In genomic region chr4:2754848-2755820, GRCh38 we compare ENCODE assay signal across 8 cellular contexts. TPM values are rescaled to one million over a fixed set of nuclear protein-coding genes. Genes with fewer than 3 reads are reported as not detected.
A peak's percentile ranks its signal among the peaks of the same experiment; 100 is the strongest.
DNase-seq lines count a peak whose midpoint lies in the region; ATAC-seq, FAIRE-seq and TF ChIP-seq lines count a peak whose summit lies in the region.

No MANE protein-coding gene starts in this region.

- H3K9ac ChIP-seq in kidney (ENCODE audit: low read length in 2 of 2), result peak overlapping the region; percentile 3 to 58

- POLR2A ChIA-PET in activated naive CD8-positive, alpha-beta T cell treated with anti-CD3 and anti-CD28 coated beads, Interleukin-2, amount 10 ng/mL, durations not matched to agents 7 days and 5 days (lab: Charles Lee), result interaction anchor here (0.6 to 1.6 kb wide), 8 partner anchors 9 to 282 kb away, joined by 3 to 5 read pairs (median 4); partner anchors contain the start of gene FAM193A

- no peaks in the 10 kb centered on the region for H3K9me3 Mint-ChIP-seq in activated naive CD8-positive, alpha-beta T cell treated with anti-CD3 and anti-CD28 coated beads, Interleukin-2, amount 10 ng/mL, durations not matched to agents 7 days and 5 days

- no peak for TF ChIP-seq CTCF in kidney (IDR thresholded peaks at IDR 0.05; ENCODE audit: borderline replicate concordance, extremely low read depth, insufficient read depth)

- ATAC-seq in activated naive CD8-positive, alpha-beta T cell treated with anti-CD3 and anti-CD28 coated beads, Interleukin-2, amount 10 ng/mL, durations not matched to agents 7 days and 5 days (ENCODE audit: low read depth), result no peak
- no peak for ATAC-seq in GM19035 (IDR thresholded peaks at IDR 0.05; ENCODE audit: unreplicated experiment)

- H3K9me3 ChIP-seq in kidney (ENCODE audit: control insufficient read depth in 1 of 2, low read length in 2 of 2), result no peaks in the 10 kb centered on the region

- peaks cover 16% of the 10 kb centered on the region for H3K4me1 Mint-ChIP-seq in activated naive CD8-positive, alpha-beta T cell treated with anti-CD3 and anti-CD28 coated beads, Interleukin-2, amount 10 ng/mL, durations not matched to agents 7 days and 5 days

- H3K27ac Mint-ChIP-seq in activated naive CD8-positive, alpha-beta T cell treated with anti-CD3 and anti-CD28 coated beads, Interleukin-2, amount 10 ng/mL, durations not matched to agents 7 days and 5 days, result peak overlapping the region; percentile 74

- H3K36me3 ChIP-seq in kidney (ENCODE audit: control insufficient read depth in 1 of 2, insufficient read depth in 2 of 2, low read length in 2 of 2), result peaks cover 3 to 4% of the 10 kb centered on the region in 2 donors

- peaks cover 6% of the 10 kb centered on the region for H3K36me3 Mint-ChIP-seq in activated naive CD8-positive, alpha-beta T cell treated with anti-CD3 and anti-CD28 coated beads, Interleukin-2, amount 10 ng/mL, durations not matched to agents 7 days and 5 days

- peaks cover 4 to 9% of the 10 kb centered on the region in 2 donors for H3K4me1 ChIP-seq in kidney (ENCODE audit: control insufficient read depth in 1 of 2, insufficient read depth in 1 of 2, low read depth in 1 of 2, low read length in 2 of 2)

- no peak for FAIRE-seq in kidney (lab: Jason Lieb, UNC)

- H3K4me3 ChIP-seq in kidney (ENCODE audit: low read length in 2 of 2), result peak overlapping the region; percentile 47 to 68

- H3K27ac ChIP-seq in kidney (ENCODE audit: low read depth in 2 of 2, low read length in 2 of 2), result peak overlapping the region in 1 of 2 donors; percentile 88
- H3K27ac ChIP-seq in substantia nigra (ENCODE audit: low read depth, low read length, poor library complexity, severe bottlenecking), result peak overlapping the region; percentile 75

- intact Hi-C loops in kidney (cut with DNase I), result no loop called here

- no peaks in the 10 kb centered on the region for H3K27me3 Mint-ChIP-seq in activated naive CD8-positive, alpha-beta T cell treated with anti-CD3 and anti-CD28 coated beads, Interleukin-2, amount 10 ng/mL, durations not matched to agents 7 days and 5 days

- H3K4me3 Mint-ChIP-seq in activated naive CD8-positive, alpha-beta T cell treated with anti-CD3 and anti-CD28 coated beads, Interleukin-2, amount 10 ng/mL, durations not matched to agents 7 days and 5 days, result peak overlapping the region; percentile 84

- DNase-seq in NCI-H82 (lab: John Stamatoyannopoulos, UW) (peak; percentile 39), NCI-H82 treated with DMSO at 0.1 percent for 48 hours (lab: John Stamatoyannopoulos, UW; ENCODE audit: unreplicated experiment) (no peak), kidney (no peak), substantia nigra (lab: John Stamatoyannopoulos, UW) (no peak), glomerular visceral epithelial cell (ENCODE audit: extremely low spot score) (no peak), kidney tubule cell (ENCODE audit: low spot score) (no peak)
- no peak for DNase-seq in activated naive CD8-positive, alpha-beta T cell treated with anti-CD3 and anti-CD28 coated beads, Interleukin-2, amount 10 ng/mL, durations not matched to agents 7 days and 5 days

RNA-seq across cellular contexts. Expression of gene TNIP2, which starts 1.0 kb away (rescaled TPM):
- 10 to 100 TPM; 47.0 to 50.0 TPM for total RNA-seq in activated naive CD8-positive, alpha-beta T cell treated with anti-CD3 and anti-CD28 coated beads, Interleukin-2, amount 10 ng/mL, durations not matched to agents 7 days and 5 days
- total RNA-seq in kidney, result 44.4 TPM
- 43.1 TPM for polyA plus RNA-seq in kidney (ENCODE audit: insufficient read depth, low read depth, low replicate concordance)

RNA-seq across cellular contexts. Expression of gene SH3BP2, which starts 37.8 kb away (rescaled TPM):
- total RNA-seq in activated naive CD8-positive, alpha-beta T cell treated with anti-CD3 and anti-CD28 coated beads, Interleukin-2, amount 10 ng/mL, durations not matched to agents 7 days and 5 days, result 10 to 100 TPM; 82.6 to 83.7 TPM
- 128 TPM for total RNA-seq in kidney
- 27.3 TPM for polyA plus RNA-seq in kidney (ENCODE audit: insufficient read depth, low read depth, low replicate concordance)
